In the genomic region with DNA sequence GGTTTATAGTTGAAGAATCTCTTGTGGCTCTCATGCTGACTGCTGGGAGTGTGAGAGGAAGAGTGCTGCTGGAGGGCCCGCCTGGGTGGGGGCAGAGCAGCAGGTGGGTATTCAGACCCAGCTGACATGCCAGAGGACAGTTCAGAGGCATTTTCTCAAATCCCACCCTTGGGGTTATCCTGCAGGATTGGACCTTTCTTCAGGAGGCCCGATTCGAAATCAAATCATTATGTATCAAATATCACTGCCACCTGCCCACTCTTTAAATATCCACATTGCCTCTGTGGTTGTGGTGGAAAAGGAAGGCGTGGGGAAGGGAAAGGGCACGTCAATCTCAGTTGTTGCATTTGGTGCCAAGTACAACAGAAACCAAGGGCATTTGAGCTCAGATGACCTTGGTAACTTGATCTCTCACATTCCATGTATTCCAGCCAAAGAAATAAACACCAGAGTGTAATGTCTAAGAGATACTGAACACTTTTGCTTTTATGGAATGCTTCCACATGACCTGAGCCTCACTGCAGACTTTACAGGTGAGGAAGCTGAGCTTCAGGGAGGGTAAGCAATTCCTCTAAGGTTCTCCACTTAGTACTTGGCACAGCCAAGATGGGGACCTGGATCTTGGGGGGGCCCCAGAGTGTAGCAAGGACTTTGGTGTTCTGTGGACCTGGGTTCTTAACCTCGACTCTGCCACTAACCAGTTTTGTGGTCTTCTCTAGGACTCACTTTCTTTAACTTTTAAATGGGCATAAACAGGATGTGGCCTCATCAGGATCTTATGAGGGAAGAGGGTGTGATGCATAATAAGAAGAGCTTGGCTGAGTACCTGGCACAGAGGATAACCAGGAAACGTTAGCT, we compare ENCODE assay signal across 1 cellular context.
TF ChIP-seq lines count a peak whose summit lies in the region.

No MANE protein-coding gene starts in this region.

TF ChIP-seq in GM23338, 12 proteins besides CTCF, POLR2A, EP300 and RAD21 (continued from another document):
- TF ChIP-seq ZNF462 (CRISPR knock-in tag; IDR thresholded peaks at IDR 0.05) (no peak), STAT1 (IDR thresholded peaks at IDR 0.05; ENCODE audit: unreplicated experiment) (no peak), EZH2phosphoT487 (IDR thresholded peaks at IDR 0.05; ENCODE audit: unreplicated experiment) (no peak), EZH2 (IDR thresholded peaks at IDR 0.05; ENCODE audit: low read depth, unreplicated experiment) (no peak), ZNF331 (CRISPR knock-in tag; IDR thresholded peaks at IDR 0.05; ENCODE audit: low read depth) (no peak), POLR2AphosphoS5 (IDR thresholded peaks at IDR 0.05; ENCODE audit: low read depth) (no peak), JUNB (IDR thresholded peaks at IDR 0.05; ENCODE audit: unreplicated experiment) (no peak), ZNF114 (CRISPR knock-in tag; IDR thresholded peaks at IDR 0.05) (no peak)
- TF ChIP-seq, protein P1, sequence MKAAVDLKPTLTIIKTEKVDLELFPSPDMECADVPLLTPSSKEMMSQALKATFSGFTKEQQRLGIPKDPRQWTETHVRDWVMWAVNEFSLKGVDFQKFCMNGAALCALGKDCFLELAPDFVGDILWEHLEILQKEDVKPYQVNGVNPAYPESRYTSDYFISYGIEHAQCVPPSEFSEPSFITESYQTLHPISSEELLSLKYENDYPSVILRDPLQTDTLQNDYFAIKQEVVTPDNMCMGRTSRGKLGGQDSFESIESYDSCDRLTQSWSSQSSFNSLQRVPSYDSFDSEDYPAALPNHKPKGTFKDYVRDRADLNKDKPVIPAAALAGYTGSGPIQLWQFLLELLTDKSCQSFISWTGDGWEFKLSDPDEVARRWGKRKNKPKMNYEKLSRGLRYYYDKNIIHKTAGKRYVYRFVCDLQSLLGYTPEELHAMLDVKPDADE (IDR thresholded peaks at IDR 0.05): no peak
- TF ChIP-seq, protein P2, sequence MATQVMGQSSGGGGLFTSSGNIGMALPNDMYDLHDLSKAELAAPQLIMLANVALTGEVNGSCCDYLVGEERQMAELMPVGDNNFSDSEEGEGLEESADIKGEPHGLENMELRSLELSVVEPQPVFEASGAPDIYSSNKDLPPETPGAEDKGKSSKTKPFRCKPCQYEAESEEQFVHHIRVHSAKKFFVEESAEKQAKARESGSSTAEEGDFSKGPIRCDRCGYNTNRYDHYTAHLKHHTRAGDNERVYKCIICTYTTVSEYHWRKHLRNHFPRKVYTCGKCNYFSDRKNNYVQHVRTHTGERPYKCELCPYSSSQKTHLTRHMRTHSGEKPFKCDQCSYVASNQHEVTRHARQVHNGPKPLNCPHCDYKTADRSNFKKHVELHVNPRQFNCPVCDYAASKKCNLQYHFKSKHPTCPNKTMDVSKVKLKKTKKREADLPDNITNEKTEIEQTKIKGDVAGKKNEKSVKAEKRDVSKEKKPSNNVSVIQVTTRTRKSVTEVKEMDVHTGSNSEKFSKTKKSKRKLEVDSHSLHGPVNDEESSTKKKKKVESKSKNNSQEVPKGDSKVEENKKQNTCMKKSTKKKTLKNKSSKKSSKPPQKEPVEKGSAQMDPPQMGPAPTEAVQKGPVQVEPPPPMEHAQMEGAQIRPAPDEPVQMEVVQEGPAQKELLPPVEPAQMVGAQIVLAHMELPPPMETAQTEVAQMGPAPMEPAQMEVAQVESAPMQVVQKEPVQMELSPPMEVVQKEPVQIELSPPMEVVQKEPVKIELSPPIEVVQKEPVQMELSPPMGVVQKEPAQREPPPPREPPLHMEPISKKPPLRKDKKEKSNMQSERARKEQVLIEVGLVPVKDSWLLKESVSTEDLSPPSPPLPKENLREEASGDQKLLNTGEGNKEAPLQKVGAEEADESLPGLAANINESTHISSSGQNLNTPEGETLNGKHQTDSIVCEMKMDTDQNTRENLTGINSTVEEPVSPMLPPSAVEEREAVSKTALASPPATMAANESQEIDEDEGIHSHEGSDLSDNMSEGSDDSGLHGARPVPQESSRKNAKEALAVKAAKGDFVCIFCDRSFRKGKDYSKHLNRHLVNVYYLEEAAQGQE (IDR thresholded peaks at IDR 0.05; ENCODE audit: unreplicated experiment): no peak
